Comparison of ENCODE assay signal across 23 cellular contexts in the genomic region with DNA sequence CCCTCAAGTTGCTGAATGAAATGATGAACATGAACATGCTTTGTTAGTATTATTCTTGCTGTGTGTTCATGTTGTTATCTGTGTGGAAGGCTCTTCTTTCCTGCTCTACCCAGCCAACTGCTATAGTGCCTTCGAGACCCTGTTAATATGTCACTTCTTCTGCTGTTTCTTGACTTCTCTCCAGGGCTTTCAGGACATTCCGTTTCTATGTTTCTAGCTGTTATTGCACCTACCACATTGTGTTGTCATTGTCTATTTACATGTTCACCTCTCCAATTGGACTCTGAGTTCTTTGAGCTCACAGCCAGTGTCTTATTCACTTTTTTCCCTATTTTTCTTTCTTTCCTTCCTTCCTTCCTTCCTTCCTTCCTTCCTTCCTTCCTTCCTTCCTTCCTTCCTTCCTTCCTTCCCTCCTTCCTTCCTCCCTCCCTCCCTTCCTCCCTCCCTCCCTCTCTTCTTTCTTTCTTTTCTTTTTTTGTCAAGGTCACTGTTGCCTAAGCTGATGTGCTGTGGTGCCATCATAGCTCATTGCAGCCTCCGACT.
"Had no signal": no experiment of that assay in that cellular context is flagged by ENCODE, and none has a peak within 500 bp of the region (broad histone marks: within the 10 kb centered on the region; RNA-seq: fewer than 3 reads in every experiment).

No MANE protein-coding gene starts in this region.

- H3K4me1 ChIP-seq: SJCRH30 had no signal

- H3K27ac ChIP-seq: Peyer's patch, SJCRH30 had no signal

- DNase-seq: Karpas-422, KG1, MG63, NCI-H1092, NCI-H1105 treated with DMSO at 0.1 percent for 48 hours, NCI-H1417 treated with DMSO at 0.1 percent for 48 hours, NCI-H146, NCI-H1694 treated with DMSO at 0.1 percent for 48 hours, NCI-H1930, NCI-H2081, NCI-H2107, NCI-H2227 treated with DMSO at 0.1 percent for 48 hours, NCI-H524, NCI-H526 treated with DMSO at 0.1 percent for 48 hours, NCI-H774, PC-3, Peyer's patch, SHP77 treated with DMSO at 0.1 percent for 48 hours, SJCRH30, SK-N-SH, SW 1271, T-cell had no signal

- H3K4me2 ChIP-seq: SK-N-SH had no signal

- H3K9ac ChIP-seq: SK-N-SH had no signal

- H3K4me3 ChIP-seq: MG63, Peyer's patch, SJCRH30 had no signal

- H3K4me3 Mint-ChIP-seq: T-cell had no signal

- H3K9me3 ChIP-seq: MG63, Peyer's patch, SJCRH30, SK-N-SH had no signal

- H3K36me3 ChIP-seq: MG63, Peyer's patch, SJCRH30 had no signal

- ATAC-seq: PC-3, Right ventricle myocardium inferior, T-cell had no signal

- H3K27me3 ChIP-seq: MG63, Peyer's patch, SJCRH30 had no signal

- H3K27ac Mint-ChIP-seq: T-cell had no signal

- H3K36me3 Mint-ChIP-seq: T-cell had no signal
